8 cellular contexts compared by ENCODE assay signal in the genomic region with DNA sequence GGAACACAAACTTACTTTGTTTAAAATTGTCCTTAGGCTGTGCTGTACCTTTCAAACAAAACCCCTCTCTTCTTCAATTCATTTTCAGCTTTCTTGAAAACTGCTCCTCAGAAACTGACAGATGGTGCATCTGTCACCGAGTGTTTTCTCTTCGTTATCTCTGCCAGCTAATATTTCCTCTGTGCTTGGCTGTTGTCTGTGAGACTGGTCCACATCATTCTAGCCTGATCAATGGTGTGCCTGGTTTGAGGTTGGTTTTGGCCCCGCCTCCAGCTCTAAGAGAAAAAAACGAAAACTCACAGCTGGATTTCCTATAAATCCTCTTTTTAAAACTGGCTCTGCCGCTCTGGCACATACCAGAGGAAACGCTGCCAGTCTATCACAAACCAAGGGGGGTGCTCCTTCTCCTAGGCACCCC.
DNase-seq lines count a peak whose midpoint lies in the region; ATAC-seq and TF ChIP-seq lines count a peak whose summit lies in the region.

No MANE protein-coding gene starts in this region.

- H3K9me3 ChIP-seq in AG04450 (ENCODE audit: control insufficient read depth, insufficient read depth, low read length): no peaks in the 10 kb centered on the region
- no peaks in the 10 kb centered on the region for H3K9me3 ChIP-seq in RWPE2 (ENCODE audit: severe bottlenecking)

- peaks cover 24% of the 10 kb centered on the region for H3K36me3 ChIP-seq in RWPE2 (ENCODE audit: low read depth)

- H3K27ac ChIP-seq in AG04450 (ENCODE audit: low read depth, low read length): peak overlapping the region; percentile 54
- peak overlapping the region; percentile 66 for H3K27ac ChIP-seq in RWPE2 (ENCODE audit: poor library complexity, severe bottlenecking)

- H3K27me3 ChIP-seq in AG04450 (ENCODE audit: control insufficient read depth, insufficient read depth, low read length): no peaks in the 10 kb centered on the region
- H3K27me3 ChIP-seq in RWPE2 (ENCODE audit: insufficient read depth, poor library complexity, severe bottlenecking): no peaks in the 10 kb centered on the region

- TF ChIP-seq CTCF in AG04450 (IDR thresholded peaks at IDR 0.05; ENCODE audit: low read depth, low read length) (no peak), RWPE2 (IDR thresholded peaks at IDR 0.05; ENCODE audit: poor library complexity, severe bottlenecking) (no peak)

- H3K4me3 ChIP-seq in AG04450 (ENCODE audit: low read depth, low read length) (peak overlapping the region; percentile 3), RWPE2 (ENCODE audit: severe bottlenecking) (no peak overlapping the region)

- CTCF ChIA-PET in AG04450 (lab: Charles Lee): interaction anchor here (0.8 kb wide), 1 partner anchor 80 kb away, joined by 3 read pairs; a partner anchor contains a TSS

- DNase-seq in AG04450 (ENCODE audit: low read depth, low spot score): no peak
- DNase-seq in RWPE2 (ENCODE audit: low spot score): no peak
- peak; percentile 30 for DNase-seq in iPS-NIHi11 (ENCODE audit: low spot score)
- DNase-seq in NK-92 (lab: John Stamatoyannopoulos, UW; ENCODE audit: unreplicated experiment): no peak
- no peak for DNase-seq in ACHN
- DNase-seq in DMS53 (lab: John Stamatoyannopoulos, UW): no peak
- no peak for DNase-seq in activated T-cell treated with anti-CD3 and anti-CD28 coated beads, Interleukin-2, amount 50 U/mL, for 48 hours

- peaks cover 22% of the 10 kb centered on the region for H3K4me1 ChIP-seq in RWPE2 (ENCODE audit: insufficient read depth, poor library complexity, severe bottlenecking)

- in situ Hi-C loops in ACHN (cut with HindIII; ENCODE audit: low pct_ligation_motif_present, low pct_unique_long_range_greater_than_20kb, low sequenced_read_pairs): no loop called here

- ATAC-seq in GM21576 (IDR thresholded peaks at IDR 0.05; ENCODE audit: unreplicated experiment) (peak; percentile 53), RWPE2 (ENCODE audit: low read depth) (no peak)

- POLR2A ChIA-PET in AG04450 (lab: Yijun Ruan, JAX): interaction anchor here (0.6 to 1.1 kb wide), 3 partner anchors 15 to 337 kb away, joined by 3 to 5 read pairs (median 3); no protein-coding TSS in a partner anchor
